In the genomic region with DNA sequence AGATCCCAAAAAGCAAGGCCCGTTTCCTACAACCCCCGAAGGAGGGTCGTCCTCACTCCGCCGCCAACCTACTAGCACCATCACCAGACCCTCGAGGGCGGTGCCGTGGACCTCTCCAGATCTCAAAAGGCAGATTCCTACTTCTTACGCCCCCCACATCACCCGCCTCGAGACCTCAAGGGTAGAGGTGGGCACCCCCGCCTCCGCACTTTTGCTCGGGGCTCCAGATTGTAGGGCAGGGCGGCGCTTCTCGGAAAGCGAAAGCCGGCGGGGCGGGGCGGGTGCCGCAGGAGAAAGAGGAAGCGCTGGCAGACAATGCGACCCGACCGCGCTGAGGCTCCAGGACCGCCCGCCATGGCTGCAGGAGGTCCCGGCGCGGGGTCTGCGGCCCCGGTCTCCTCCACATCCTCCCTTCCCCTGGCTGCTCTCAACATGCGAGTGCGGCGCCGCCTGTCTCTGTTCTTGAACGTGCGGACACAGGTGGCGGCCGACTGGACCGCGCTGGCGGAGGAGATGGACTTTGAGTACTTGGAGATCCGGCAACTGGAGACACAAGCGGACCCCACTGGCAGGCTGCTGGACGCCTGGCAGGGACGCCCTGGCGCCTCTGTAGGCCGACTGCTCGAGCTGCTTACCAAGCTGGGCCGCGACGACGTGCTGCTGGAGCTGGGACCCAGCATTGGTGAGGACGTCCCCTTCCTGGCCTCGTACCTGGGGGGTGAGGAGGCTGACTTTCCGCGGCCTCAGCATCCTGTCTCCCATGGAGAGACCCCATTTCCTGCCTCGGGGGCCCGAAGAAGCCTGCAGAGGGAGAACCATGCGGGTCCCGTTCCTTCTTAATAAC, we compare ENCODE assay signal across 8 cellular contexts. TPM values are rescaled to one million over a fixed set of nuclear protein-coding genes. Genes with fewer than 3 reads are reported as not detected.
DNase-seq lines count a peak whose midpoint lies in the region; ATAC-seq and TF ChIP-seq lines count a peak whose summit lies in the region.

A gene (plus strand): TSS at position 315 of the 844 bp plus-strand sequence. CDS start 40 bp downstream, at position 355.

- peak within 1 kb of the TSS; percentile 97 for H3K27ac Mint-ChIP-seq in T-helper 17 cell

- H3K9me3 ChIP-seq in T-helper 17 cell (ENCODE audit: control insufficient read depth, low read length, poor library complexity, severe bottlenecking) = no peaks in the 10 kb centered on the region
- H3K9me3 ChIP-seq in adrenal gland (replicated peaks in 1 of 3) = no peaks in the 10 kb centered on the region
- H3K9me3 ChIP-seq in psoas muscle = no peaks in the 10 kb centered on the region

- TF ChIP-seq POLR2A in adrenal gland (IDR thresholded peaks at IDR 0.05) = peak; percentile 25 to 65

- WGBS in adrenal gland, 4 donors = 0 to 2% (median 1%) methylated on average over 8 to 65 of the region's 65 CpGs
- WGBS in psoas muscle, 3 donors = 2 to 4% (median 2%) methylated on average over 58 to 65 of the region's 65 CpGs

- ATAC-seq in GM21360 (IDR thresholded peaks at IDR 0.05; ENCODE audit: unreplicated experiment) (peak; percentile 44), T-helper 17 cell (peak; percentile 63), left cardiac atrium (peak; percentile 48 to 65), psoas muscle (peak; percentile 12 to 58 (median 32))

- H3K4me1 ChIP-seq in adrenal gland (replicated peaks in 1 of 2) (peaks cover 18 to 44% of the 10 kb centered on the region in 2 donors), psoas muscle (peaks cover 16% of the 10 kb centered on the region)

- intact Hi-C loops in adrenal gland (cut with DNase I) (no loop called here), left cardiac atrium (cut with DNase I) (loop anchor here in 1 of 2 donors (10.0 kb wide), 1 partner anchor 106 kb away; no protein-coding TSS in a partner anchor), psoas muscle (cut with DNase I) (loop anchor here (5.0 to 10.0 kb wide), 2 partner anchors 316 to 339 kb away; a partner anchor contains a TSS)

- in situ Hi-C loops in KBM-7 (cut with MboI; ENCODE audit: low pct_unique_long_range_greater_than_20kb, low sequenced_read_pairs) = loop anchor here (25.0 kb wide), 1 partner anchor 349 kb away; a partner anchor contains a TSS

- DNase-seq in COLO668 (lab: John Stamatoyannopoulos, UW; ENCODE audit: unreplicated experiment) = peak; percentile 65
- peak; percentile 88 for DNase-seq in KBM-7
- DNase-seq in T-helper 17 cell = peak; percentile 69 to 79 (median 75)
- DNase-seq in adrenal gland = peak; percentile 77 to 89 (median 84)
- peak; percentile 93 for DNase-seq in left cardiac atrium
- DNase-seq in psoas muscle = peak; percentile 86 to 88
- DNase-seq in ureter (ENCODE audit: low spot score) = peak; percentile 87

- H3K27me3 ChIP-seq in adrenal gland (no peaks in the 10 kb centered on the region), psoas muscle (ENCODE audit: insufficient read depth in 3 of 3, low read length in 2 of 3) (no peaks in the 10 kb centered on the region)

- TF ChIP-seq CTCF in adrenal gland (IDR thresholded peaks at IDR 0.05) (no peak), psoas muscle (IDR thresholded peaks at IDR 0.05) (no peak)

- H3K4me3 ChIP-seq in adrenal gland (peak within 1 kb of the TSS; percentile 64 to 94 (median 77)), psoas muscle (peak within 1 kb of the TSS; percentile 99)

- peak within 1 kb of the TSS; percentile 99 for H3K4me3 Mint-ChIP-seq in T-helper 17 cell

- H3K4me1 Mint-ChIP-seq in T-helper 17 cell = peaks cover 57% of the 10 kb centered on the region

- H3K36me3 Mint-ChIP-seq in T-helper 17 cell (ENCODE audit: low read depth) = peaks cover 6% of the 10 kb centered on the region

- no peaks in the 10 kb centered on the region for H3K27me3 Mint-ChIP-seq in T-helper 17 cell

- H3K27ac ChIP-seq in adrenal gland (peak within 1 kb of the TSS; percentile 88 to 97 (median 93)), psoas muscle (peak within 1 kb of the TSS; percentile 94)

- H3K36me3 ChIP-seq in adrenal gland (replicated peaks in 1 of 2) (peaks cover 0 to 33% of the 10 kb centered on the region in 2 donors), psoas muscle (ENCODE audit: insufficient read depth in 1 of 2, low read depth in 1 of 2) (peaks cover 0 to 32% of the 10 kb centered on the region in 2 donors)

RNA-seq across cellular contexts. Expression of the gene that starts here (rescaled TPM):
- total RNA-seq in T-helper 17 cell (10 to 100 TPM; 44.0 to 45.5 TPM), adrenal gland (10 to 100 TPM; 26.6 to 46.6 (median 42.4) TPM), left cardiac atrium (10 to 100 TPM; 10.8 to 19.0 TPM), psoas muscle (1 to 10 TPM; 3.8 to 6.0 (median 4.6) TPM), ureter (44.6 TPM)
- polyA plus RNA-seq in adrenal gland (10 to 100 TPM; 22.6 to 29.9 (median 22.6) TPM), psoas muscle (1 to 10 TPM; 2.9 to 7.0 (median 3.0) TPM)

Comparison
In these comparisons a context has a peak if more than half of its experiments do, and no peak if none do; other contexts are left out.
1. Peak in every context shown above with its lines: DNase-seq, ATAC-seq, H3K4me3 ChIP-seq and H3K27ac ChIP-seq.
2. intact Hi-C loops: an anchor here in psoas muscle (5.0 to 10.0 kb wide); none called in adrenal gland.